17 cellular contexts compared by ENCODE assay signal in genomic region chr4:35106091-35106734, GRCh38.
"Had no signal": no experiment of that assay in that cellular context is flagged by ENCODE, and none has a peak within 500 bp of the region (broad histone marks: within the 10 kb centered on the region; RNA-seq: fewer than 3 reads in every experiment).

No MANE protein-coding gene starts in this region.

- H3K27me3 ChIP-seq: dorsolateral prefrontal cortex, foreskin keratinocyte had no signal

- H3K27ac Mint-ChIP-seq: activated naive CD4-positive, alpha-beta T cell treated with anti-CD3 and anti-CD28 coated beads, Interleukin-2, amount 10 ng/mL, durations not matched to agents 7 days and 5 days; activated naive CD8-positive, alpha-beta T cell treated with anti-CD3 and anti-CD28 coated beads, Interleukin-2, amount 50 U/mL, for 24 hours; brain; mesothelial cell of epicardium; nephron; T-helper 2 cell treated with Interferon-gamma antibody and Interleukin-4, amounts not matched to agents 5 μg/mL and 100 μg/mL, for 36 hours had no signal

- H3K4me3 Mint-ChIP-seq: activated naive CD4-positive, alpha-beta T cell treated with anti-CD3 and anti-CD28 coated beads, Interleukin-2, amount 10 ng/mL, durations not matched to agents 7 days and 5 days; activated naive CD8-positive, alpha-beta T cell treated with anti-CD3 and anti-CD28 coated beads, Interleukin-2, amount 50 U/mL, for 24 hours; brain; mesothelial cell of epicardium; nephron; T-helper 2 cell treated with Interferon-gamma antibody and Interleukin-4, amounts not matched to agents 5 μg/mL and 100 μg/mL, for 36 hours had no signal

- H3K4me1 ChIP-seq: foreskin keratinocyte had no signal

- H3K36me3 Mint-ChIP-seq: activated naive CD4-positive, alpha-beta T cell treated with anti-CD3 and anti-CD28 coated beads, Interleukin-2, amount 10 ng/mL, durations not matched to agents 7 days and 5 days; brain; mesothelial cell of epicardium had no signal

- DNase-seq: activated CD4-positive, alpha-beta T cell treated with anti-CD3 and anti-CD28 coated beads, Interleukin-2, amount 50 U/mL, for 48 hours; activated naive CD4-positive, alpha-beta T cell treated with anti-CD3 and anti-CD28 coated beads, Interleukin-2, amount 10 ng/mL, durations not matched to agents 7 days and 5 days; activated naive CD8-positive, alpha-beta T cell treated with anti-CD3 and anti-CD28 coated beads, Interleukin-2, amount 50 U/mL, for 24 hours; anterior cingulate cortex; central memory CD4-positive, alpha-beta T cell; dorsolateral prefrontal cortex; foreskin keratinocyte; glutamatergic neuron; hypothalamus; nucleus accumbens; stimulated activated naive CD4-positive, alpha-beta T cell had no signal

- H3K4me1 Mint-ChIP-seq: activated naive CD4-positive, alpha-beta T cell treated with anti-CD3 and anti-CD28 coated beads, Interleukin-2, amount 10 ng/mL, durations not matched to agents 7 days and 5 days; activated naive CD8-positive, alpha-beta T cell treated with anti-CD3 and anti-CD28 coated beads, Interleukin-2, amount 50 U/mL, for 24 hours; brain; mesothelial cell of epicardium; nephron had no signal

- ATAC-seq: activated naive CD8-positive, alpha-beta T cell treated with anti-CD3 and anti-CD28 coated beads, Interleukin-2, amount 50 U/mL, for 24 hours; foreskin keratinocyte had no signal

- H3K4me3 ChIP-seq: dorsolateral prefrontal cortex, lung had no signal

- H3K9me3 Mint-ChIP-seq: activated naive CD8-positive, alpha-beta T cell treated with anti-CD3 and anti-CD28 coated beads, Interleukin-2, amount 50 U/mL, for 24 hours had no signal

- H3K27ac ChIP-seq: dorsolateral prefrontal cortex, epithelial cell of prostate, foreskin keratinocyte had no signal
